In genomic region chr18:54260376-54261072, GRCh38 we compare ENCODE assay signal across 9 cellular contexts. TPM values are rescaled to one million over a fixed set of nuclear protein-coding genes. Genes with fewer than 3 reads are reported as not detected.
DNase-seq lines count a peak whose midpoint lies in the region; ATAC-seq and TF ChIP-seq lines count a peak whose summit lies in the region.
"Had no signal": no experiment of that assay in that cellular context is flagged by ENCODE, and none has a peak within 500 bp of the region (broad histone marks: within the 10 kb centered on the region; RNA-seq: fewer than 3 reads in every experiment).

No MANE protein-coding gene starts in this region.

- H3K4me1 ChIP-seq in Caco-2 (peaks cover 16% of the 10 kb centered on the region), endodermal cell (ENCODE audit: control insufficient read depth, insufficient read depth, low read length) (no peaks in the 10 kb centered on the region)

- 93 to 95% methylated on average over 6 to 8 of the region's 11 CpGs for WGBS in endodermal cell (ENCODE audit: insufficient coverage in 1 of 2, insufficient read length in 1 of 2), 2 experiments

- H3K4me3 ChIP-seq in Caco-2 (ENCODE audit: low read depth, low read length) (no peak overlapping the region), NB4 (ENCODE audit: low read depth, low read length) (no peak overlapping the region), endodermal cell (ENCODE audit: low read length) (no peak overlapping the region)

- CTCF ChIA-PET in Caco-2 (lab: Charles Lee), result no interaction called here

- H3K27me3 ChIP-seq in Caco-2 (replicated peaks; ENCODE audit: control insufficient read depth, insufficient read depth, low read length) (no peaks in the 10 kb centered on the region), endodermal cell (ENCODE audit: control insufficient read depth, insufficient read depth, low read length, poor library complexity, severe bottlenecking) (no peaks in the 10 kb centered on the region)

- no peak overlapping the region for H3K9ac ChIP-seq in endodermal cell (ENCODE audit: extremely low read depth, low read length, poor library complexity, severe bottlenecking)

- DNase-seq in Caco-2 (peak in 1 of 2 experiments; percentile 27), NB4 (ENCODE audit: low read depth) (peak; percentile 68), fibroblast of gingiva (ENCODE audit: low read depth) (peak; percentile 27), pons (ENCODE audit: low spot score) (no peak), endodermal cell (no peak), globus pallidus (ENCODE audit: low spot score) (no peak), amygdala (lab: John Stamatoyannopoulos, UW) (no peak)
- DNase-seq: retina had no signal

- H3K27me3 Mint-ChIP-seq in Caco-2 (ENCODE audit: insufficient read depth, unreplicated experiment) (no peaks in the 10 kb centered on the region), endodermal cell (ENCODE audit: insufficient read depth) (no peaks in the 10 kb centered on the region)

- POLR2A ChIA-PET in Caco-2 (lab: Charles Lee), result interaction anchor here (0.6 kb wide), 1 partner anchor 1119 kb away, joined by 3 read pairs; no protein-coding TSS in a partner anchor

- H3K27ac Mint-ChIP-seq in Caco-2 (ENCODE audit: unreplicated experiment), result peak overlapping the region; percentile 69
- H3K27ac Mint-ChIP-seq in endodermal cell, result no peak overlapping the region

- peak; percentile 29 for ATAC-seq in GM19467 (IDR thresholded peaks at IDR 0.05; ENCODE audit: unreplicated experiment)

- no TSS peak for BruUV-seq in Caco-2 (replicated peaks; lab: Mats Ljungman, UMichigan)

- no peak overlapping the region for H3K27ac ChIP-seq in endodermal cell (ENCODE audit: low read depth, low read length)

- H3K36me3 ChIP-seq in Caco-2 (ENCODE audit: control insufficient read depth, insufficient read depth, low read length) (no peaks in the 10 kb centered on the region), endodermal cell (ENCODE audit: control insufficient read depth, insufficient read depth, low read length) (no peaks in the 10 kb centered on the region)

- H3K4me1 Mint-ChIP-seq in Caco-2 (ENCODE audit: low read depth, unreplicated experiment) (no peaks in the 10 kb centered on the region), endodermal cell (peaks cover 16% of the 10 kb centered on the region)

- no peaks in the 10 kb centered on the region for H3K9me3 ChIP-seq in Caco-2
- H3K9me3 ChIP-seq in endodermal cell (ENCODE audit: control insufficient read depth, low read length), result no peaks in the 10 kb centered on the region

- no peak for TF ChIP-seq POLR2A in NB4 (IDR thresholded peaks at IDR 0.05; ENCODE audit: extremely low read depth, insufficient read length)

- H3K9me3 Mint-ChIP-seq in Caco-2 (ENCODE audit: unreplicated experiment) (no peaks in the 10 kb centered on the region), endodermal cell (no peaks in the 10 kb centered on the region)

- intact Hi-C loops in Caco-2 (cut with micrococcal nuclease; ENCODE audit: unreplicated experiment), result loop anchor here (1.0 kb wide), 1 partner anchor 10 kb away; no protein-coding TSS in a partner anchor

- H3K4me3 Mint-ChIP-seq in Caco-2 (ENCODE audit: unreplicated experiment) (peak overlapping the region; percentile 33), endodermal cell (no peak overlapping the region)

- TF ChIP-seq CTCF in Caco-2 (IDR thresholded peaks at IDR 0.05; ENCODE audit: insufficient read depth in 1 of 2, low read depth in 1 of 2, low read length in 1 of 2, severe bottlenecking in 1 of 2, unreplicated experiment in 1 of 2) (no peak), NB4 (IDR thresholded peaks at IDR 0.05; ENCODE audit: low read depth, low read length) (no peak), endodermal cell (conservative IDR thresholded peaks at IDR 0.05) (no peak)

- no peaks in the 10 kb centered on the region for H3K36me3 Mint-ChIP-seq in Caco-2 (ENCODE audit: insufficient read depth, unreplicated experiment)
- no peaks in the 10 kb centered on the region for H3K36me3 Mint-ChIP-seq in endodermal cell (ENCODE audit: low read depth)

RNA-seq across cellular contexts. Expression of gene POLI, which starts 8.8 kb away (rescaled TPM):
- total RNA-seq in Caco-2 (2022) (16.2 and 17.1 TPM in 2 replicates), endodermal cell (10 to 100 TPM; 58.3 to 75.5 TPM)
- polyA plus RNA-seq in endodermal cell (2013, experiment 1 of 2), result 51.3 TPM
- 47.6 TPM for polyA plus RNA-seq in endodermal cell (2013, experiment 2 of 2)

RNA-seq across cellular contexts. Expression of gene MBD2, which starts 36.1 kb away (rescaled TPM):
- total RNA-seq in Caco-2 (2022) (19.9 and 23.2 TPM in 2 replicates), endodermal cell (10 to 100 TPM; 35.9 to 39.2 TPM)
- 36.6 TPM for polyA plus RNA-seq in endodermal cell (2013, experiment 1 of 2)
- polyA plus RNA-seq in endodermal cell (2013, experiment 2 of 2), result 44.6 TPM

Comparison
In these comparisons a context has a peak if more than half of its experiments do, and no peak if none do; other contexts are left out.
1. DNase-seq: peak in NB4 (single experiment) and fibroblast of gingiva (single experiment); none in pons (single experiment), endodermal cell (single experiment), globus pallidus (single experiment) and amygdala (0 of 56).